3 cellular contexts compared by ENCODE assay signal in genomic region chr4:166981847-166982246, GRCh38.
TF ChIP-seq lines count a peak whose summit lies in the region.

No MANE protein-coding gene starts in this region.

TF ChIP-seq in SK-N-SH, 30 proteins besides CTCF, POLR2A, EP300 and RAD21 (continued from another document):
- TF ChIP-seq REST (IDR thresholded peaks at IDR 0.05; ENCODE audit: low read depth, low read length), result no peak
- TF ChIP-seq SMC3 (IDR thresholded peaks at IDR 0.05; ENCODE audit: low read depth, low read length), result no peak
- no peak for TF ChIP-seq NRF1 (IDR thresholded peaks at IDR 0.05; ENCODE audit: low read depth, low read length)
- TF ChIP-seq USF1 (IDR thresholded peaks at IDR 0.05; ENCODE audit: borderline replicate concordance, low read depth), result no peak
- TF ChIP-seq FOSL2 (IDR thresholded peaks at IDR 0.05; ENCODE audit: borderline replicate concordance, low read depth), result no peak
- TF ChIP-seq SIN3A (IDR thresholded peaks at IDR 0.05; ENCODE audit: borderline replicate concordance, low read depth, low read length), result no peak
- TF ChIP-seq RXRA (IDR thresholded peaks at IDR 0.05; ENCODE audit: borderline replicate concordance, low read depth), result no peak
- no peak for TF ChIP-seq MXI1 (IDR thresholded peaks at IDR 0.05; ENCODE audit: low read depth, low read length)
- TF ChIP-seq JUND (IDR thresholded peaks at IDR 0.05), result no peak
- TF ChIP-seq POLR2AphosphoS5 (IDR thresholded peaks at IDR 0.05; ENCODE audit: low read depth, low read length), result no peak

TF ChIP-seq in SK-N-SH treated with all-trans-retinoic acid at 6 μM for 48 hours, 23 proteins besides CTCF, POLR2A, EP300 and RAD21 (continued from another document):
- TF ChIP-seq CSRNP3 (CRISPR knock-in tag; IDR thresholded peaks at IDR 0.05) (no peak), CSDC2 (CRISPR knock-in tag; IDR thresholded peaks at IDR 0.05) (no peak), POU6F1 (CRISPR knock-in tag; IDR thresholded peaks at IDR 0.05; ENCODE audit: borderline replicate concordance, low read depth) (no peak), ISL1 (CRISPR knock-in tag; IDR thresholded peaks at IDR 0.05) (no peak), ESRRG (CRISPR knock-in tag; IDR thresholded peaks at IDR 0.05) (no peak), PPARA (CRISPR knock-in tag; IDR thresholded peaks at IDR 0.05; ENCODE audit: borderline replicate concordance) (no peak), ZNF565 (CRISPR knock-in tag; conservative IDR thresholded peaks at IDR 0.05; ENCODE audit: low read depth) (no peak), PATZ1 (CRISPR knock-in tag; IDR thresholded peaks at IDR 0.05; ENCODE audit: borderline replicate concordance) (no peak), ZFP30 (CRISPR knock-in tag; IDR thresholded peaks at IDR 0.05) (no peak), ARNTL (CRISPR knock-in tag; IDR thresholded peaks at IDR 0.05; ENCODE audit: borderline replicate concordance, low read depth) (no peak), GLIS3 (CRISPR knock-in tag; IDR thresholded peaks at IDR 0.05) (no peak), TSHZ2 (CRISPR knock-in tag; IDR thresholded peaks at IDR 0.05) (no peak), ZC3H10 (CRISPR knock-in tag; IDR thresholded peaks at IDR 0.05) (no peak), RARB (CRISPR knock-in tag; IDR thresholded peaks at IDR 0.05) (no peak), TOX (CRISPR knock-in tag; IDR thresholded peaks at IDR 0.05; ENCODE audit: borderline replicate concordance) (no peak), ZNF8 (CRISPR knock-in tag; IDR thresholded peaks at IDR 0.05) (no peak)

TF ChIP-seq in H1, 55 proteins besides CTCF, POLR2A, EP300 and RAD21 (continued from another document):
- TF ChIP-seq CHD7 (IDR thresholded peaks at IDR 0.05; ENCODE audit: insufficient replicate concordance, low read length) (no peak), RBBP5 (IDR thresholded peaks at IDR 0.05; ENCODE audit: borderline replicate concordance, low read depth, low read length) (no peak)
TF ChIP-seq in H1: peak in this region for 0.
